Comparison of ENCODE assay signal across 8 cellular contexts in the genomic region with DNA sequence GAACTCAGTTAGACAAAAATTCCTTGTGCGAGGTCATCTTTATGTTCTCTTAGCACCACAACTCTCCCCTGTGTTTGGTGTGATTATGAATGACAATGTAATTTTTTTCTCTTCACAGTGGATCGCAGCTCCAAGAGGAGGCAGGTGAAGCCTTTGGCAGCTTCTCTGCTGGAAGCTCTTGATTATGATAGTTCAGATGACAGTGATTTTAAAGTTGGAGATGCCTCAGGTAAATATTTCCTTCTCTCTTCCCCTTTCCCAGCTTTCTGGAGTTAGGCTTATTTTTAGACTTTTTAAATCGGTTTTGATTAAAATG. TPM values are rescaled to one million over a fixed set of nuclear protein-coding genes. Genes with fewer than 3 reads are reported as not detected.
A peak's percentile ranks its signal among the peaks of the same experiment; 100 is the strongest.
DNase-seq lines count a peak whose midpoint lies in the region; ATAC-seq and TF ChIP-seq lines count a peak whose summit lies in the region.

No MANE protein-coding gene starts in this region.

- no peak for TF ChIP-seq CTCF in brain (conservative IDR thresholded peaks at IDR 0.05)

- peaks cover 10% of the 10 kb centered on the region for H3K4me1 ChIP-seq in muscle layer of colon (ENCODE audit: insufficient read depth, low read length)

- peak overlapping the region; percentile 55 for H3K9ac ChIP-seq in muscle layer of colon (ENCODE audit: low read length)

- no peaks in the 10 kb centered on the region for H3K27me3 ChIP-seq in muscle layer of colon (ENCODE audit: control insufficient read depth in 1 of 2, insufficient read depth in 2 of 2, low read length in 2 of 2)

- peaks cover 13% of the 10 kb centered on the region for H3K27me3 Mint-ChIP-seq in brain

- peak overlapping the region; percentile 98 to 100 (median 98) for H3K27ac Mint-ChIP-seq in brain

- peak overlapping the region; percentile 68 for H3K27ac ChIP-seq in muscle layer of colon (ENCODE audit: low read depth, low read length)

- peak overlapping the region; percentile 90 to 98 (median 98) for H3K4me3 Mint-ChIP-seq in brain

- peak overlapping the region; percentile 60 to 93 for H3K4me3 ChIP-seq in muscle layer of colon (ENCODE audit: low read depth in 1 of 2, low read length in 2 of 2)

- peaks cover 68% of the 10 kb centered on the region for H3K4me1 Mint-ChIP-seq in brain

- no peaks in the 10 kb centered on the region for H3K9me3 ChIP-seq in muscle layer of colon (ENCODE audit: low read length)

- no peak for ATAC-seq in GM19467 (IDR thresholded peaks at IDR 0.05; ENCODE audit: unreplicated experiment)
- ATAC-seq in HG03460 (IDR thresholded peaks at IDR 0.05; ENCODE audit: unreplicated experiment) = no peak
- ATAC-seq in GM19023 (IDR thresholded peaks at IDR 0.05; ENCODE audit: unreplicated experiment) = no peak

- H3K36me3 ChIP-seq in muscle layer of colon (ENCODE audit: insufficient read depth, low read length) = no peaks in the 10 kb centered on the region

- DNase-seq in DMS153 (lab: John Stamatoyannopoulos, UW) (peak; percentile 2), DMS153 treated with DMSO at 0.1 percent for 48 hours (lab: John Stamatoyannopoulos, UW; ENCODE audit: unreplicated experiment) (no peak), NCI-H1105 treated with DMSO at 0.1 percent for 48 hours (lab: John Stamatoyannopoulos, UW) (peak; percentile 51)

- H3K9me3 Mint-ChIP-seq in brain = peaks cover 0 to 10% (median 3%) of the 10 kb centered on the region in 5 experiments

- peaks cover 50% of the 10 kb centered on the region for H3K36me3 Mint-ChIP-seq in brain

RNA-seq across cellular contexts. Expression of gene PHF14, which starts 1.0 kb away (rescaled TPM):
- polyA plus RNA-seq in brain (ENCODE audit: insufficient read depth, low read depth, low replicate concordance) = 16.8 TPM
